8 cellular contexts compared by ENCODE assay signal in the genomic region with DNA sequence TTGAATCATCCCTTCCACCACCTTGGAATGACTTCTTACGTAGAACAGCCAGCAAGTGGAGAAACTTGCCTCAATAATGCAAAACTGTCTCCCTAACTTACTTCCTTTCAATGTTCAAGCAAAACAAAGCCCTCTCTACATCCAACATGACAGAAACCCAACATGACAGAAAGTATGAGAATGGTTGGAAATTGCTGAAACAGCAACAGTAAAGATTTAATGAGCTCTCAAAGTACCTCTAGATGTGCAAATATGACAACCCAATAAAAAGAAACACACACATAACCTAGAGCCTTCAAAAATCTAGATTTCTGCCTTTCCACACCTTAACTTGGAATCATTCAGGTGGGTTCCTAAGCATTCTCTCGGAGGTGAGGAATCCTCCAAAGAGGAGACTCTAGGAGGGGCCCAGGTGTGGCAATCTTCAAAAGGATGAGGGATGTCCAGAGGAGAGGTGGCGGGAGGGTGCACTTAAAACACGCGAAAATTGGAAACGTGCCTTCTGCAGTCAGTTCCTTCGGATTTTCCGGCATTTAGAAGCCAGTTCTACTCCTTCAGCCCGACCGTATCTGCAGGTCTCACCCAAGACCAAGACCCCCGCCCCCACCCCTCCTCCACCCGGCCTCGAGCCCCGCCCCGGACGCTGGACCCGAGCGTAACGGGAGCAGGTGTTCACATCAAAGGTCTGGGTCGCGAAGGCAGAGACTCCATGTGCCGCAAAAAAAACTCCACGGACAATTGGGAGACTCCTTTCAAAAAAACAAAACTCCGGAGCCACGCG. TPM values are rescaled to one million over a fixed set of nuclear protein-coding genes. Genes with fewer than 3 reads are reported as not detected.
DNase-seq lines count a peak whose midpoint lies in the region; ATAC-seq and TF ChIP-seq lines count a peak whose summit lies in the region.

No MANE protein-coding gene starts in this region.

- H3K36me3 ChIP-seq in iPS-15b (ENCODE audit: control insufficient read depth, insufficient read depth, low read length) (no peaks in the 10 kb centered on the region), suprapubic skin (no peaks in the 10 kb centered on the region)

- peak overlapping the region; percentile 98 for H3K4me3 ChIP-seq in iPS-15b (ENCODE audit: low read depth, low read length)
- H3K4me3 ChIP-seq in suprapubic skin, result peak overlapping the region; percentile 86

- peak; percentile 4 for ATAC-seq in HG02885 (IDR thresholded peaks at IDR 0.05; ENCODE audit: poor library complexity, unreplicated experiment)
- no peak for ATAC-seq in GM19351 (IDR thresholded peaks at IDR 0.05; ENCODE audit: unreplicated experiment)
- ATAC-seq in HG03097 (IDR thresholded peaks at IDR 0.05; ENCODE audit: low FRiP score, unreplicated experiment), result no peak

- peak; percentile 37 for DNase-seq in G401 (ENCODE audit: low spot score)
- peak; percentile 55 to 77 for DNase-seq in SHP77 (lab: John Stamatoyannopoulos, UW)
- DNase-seq in suprapubic skin (ENCODE audit: low spot score in 2 of 2), result no peak
- DNase-seq in stimulated activated CD4-positive, alpha-beta T cell treated with anti-CD3 and anti-CD28 coated beads, Interleukin-4, amount 100 ng/mL, for 24 hours, result no peak

- 14% methylated on average over 13 of the region's 26 CpGs for WGBS in suprapubic skin

- peaks cover 15% of the 10 kb centered on the region for H3K4me1 ChIP-seq in iPS-15b (ENCODE audit: control insufficient read depth, insufficient read depth, low read length)
- peaks cover 46% of the 10 kb centered on the region for H3K4me1 ChIP-seq in suprapubic skin

- TF ChIP-seq POLR2A in suprapubic skin (IDR thresholded peaks at IDR 0.05), result no peak

- no peak for TF ChIP-seq EP300 in suprapubic skin (IDR thresholded peaks at IDR 0.05)

- in situ Hi-C loops in G401 (cut with HindIII; ENCODE audit: low sequenced_read_pairs), result no loop called here

- peak overlapping the region; percentile 93 for H3K27ac ChIP-seq in suprapubic skin

- H3K9me3 ChIP-seq in iPS-15b (ENCODE audit: control insufficient read depth, insufficient read depth, low read length) (no peaks in the 10 kb centered on the region), suprapubic skin (no peaks in the 10 kb centered on the region)

- no peak for TF ChIP-seq CTCF in suprapubic skin (IDR thresholded peaks at IDR 0.05)

- H3K27me3 ChIP-seq in iPS-15b (ENCODE audit: control insufficient read depth, insufficient read depth, low read length) (no peaks in the 10 kb centered on the region), suprapubic skin (no peaks in the 10 kb centered on the region)

- H3K9ac ChIP-seq in iPS-15b (ENCODE audit: low read depth, low read length), result peak overlapping the region; percentile 47

RNA-seq across cellular contexts. Expression of a gene that starts 1.0 kb away (rescaled TPM):
- 66.1 and 86.1 TPM in 2 replicates for total RNA-seq in G401 (2014; rRNA removed; shearing (Covaris generic))
- total RNA-seq in suprapubic skin, result 100 to 1,000 TPM; 111 to 178 (median 135) TPM

Comparison
In these comparisons a context has a peak if more than half of its experiments do, and no peak if none do; other contexts are left out.
1. DNase-seq: peak in G401 (single experiment) and SHP77 (2 of 2); none in suprapubic skin (0 of 2) and stimulated activated CD4-positive, alpha-beta T cell treated with anti-CD3 and anti-CD28 coated beads, Interleukin-4, amount 100 ng/mL, for 24 hours (single experiment).